10 cellular contexts compared by ENCODE assay signal in the genomic region with DNA sequence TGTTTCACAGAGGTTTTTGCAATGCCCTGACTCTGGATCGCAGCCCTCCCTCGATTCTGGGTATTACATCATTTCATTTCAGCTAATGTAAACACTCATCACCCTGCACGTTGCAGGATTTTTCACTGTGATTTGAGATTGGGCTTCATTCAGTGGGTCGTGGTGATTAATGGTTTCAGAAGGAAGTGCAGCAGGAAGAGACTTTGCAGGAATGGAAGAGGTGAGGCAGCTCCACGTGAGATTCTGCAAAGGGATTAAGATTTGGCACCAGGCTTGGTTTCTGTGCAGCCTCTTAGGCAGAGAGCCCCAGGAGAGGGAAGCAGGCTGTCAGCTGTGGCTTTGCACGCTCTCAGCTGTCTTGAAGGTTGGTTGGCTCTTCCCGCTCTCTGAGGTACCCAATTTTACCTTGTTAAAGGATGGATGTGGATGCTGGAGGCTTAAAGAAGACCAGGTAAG.
DNase-seq lines count a peak whose midpoint lies in the region; ATAC-seq and TF ChIP-seq lines count a peak whose summit lies in the region.
"Had no signal": no experiment of that assay in that cellular context is flagged by ENCODE, and none has a peak within 500 bp of the region (broad histone marks: within the 10 kb centered on the region; RNA-seq: fewer than 3 reads in every experiment).

No MANE protein-coding gene starts in this region.

- no peaks in the 10 kb centered on the region for H3K9me2 ChIP-seq in GM23338 (ENCODE audit: insufficient read depth)

- H3K4me1 Mint-ChIP-seq in GM23338 = peaks cover 12% of the 10 kb centered on the region
- H3K4me1 Mint-ChIP-seq: activated CD4-positive, alpha-beta memory T cell treated with anti-CD3 and anti-CD28 coated beads, Interleukin-2, amount 10 ng/mL, durations not matched to agents 7 days and 5 days had no signal

- H3K4me2 ChIP-seq in GM23338 = no peak overlapping the region

- H3K4me3 ChIP-seq in GM23338 = no peak overlapping the region
- peak overlapping the region in 1 of 2 experiments; percentile 30; a peak in 2 of 4 replicates for H3K4me3 ChIP-seq in Panc1 (ENCODE audit: low read depth in 2 of 2, low read length in 2 of 2)
- H3K4me3 ChIP-seq in fibroblast of mammary gland (ENCODE audit: control insufficient read depth, low read depth, low read length) = no peak overlapping the region
- peak overlapping the region in 3 of 4 donors; percentile 0 to 11 (median 9) for H3K4me3 ChIP-seq in sigmoid colon
- H3K4me3 ChIP-seq in BE2C (ENCODE audit: low read depth, low read length) = no peak overlapping the region

- no peaks in the 10 kb centered on the region for H3K36me3 Mint-ChIP-seq in GM23338 (ENCODE audit: low read depth)

- no peak overlapping the region for H3K4me3 Mint-ChIP-seq in GM23338
- H3K4me3 Mint-ChIP-seq: activated CD4-positive, alpha-beta memory T cell treated with anti-CD3 and anti-CD28 coated beads, Interleukin-2, amount 10 ng/mL, durations not matched to agents 7 days and 5 days had no signal

- no peak for TF ChIP-seq CTCF in GM23338 (conservative IDR thresholded peaks at IDR 0.05; ENCODE audit: low read depth in 2 of 2)
- no peak for TF ChIP-seq CTCF in Panc1 (IDR thresholded peaks at IDR 0.05)
- no peak for TF ChIP-seq CTCF in fibroblast of mammary gland (conservative IDR thresholded peaks at IDR 0.05; ENCODE audit: control insufficient read depth, insufficient read depth, low read depth, low read length)
- no peak for TF ChIP-seq CTCF in sigmoid colon (IDR thresholded peaks at IDR 0.05)
- TF ChIP-seq CTCF in BE2C (IDR thresholded peaks at IDR 0.05; ENCODE audit: low read depth, low read length) = no peak

- in situ Hi-C loops in Panc1 (cut with HindIII; ENCODE audit: low pct_unique_long_range_greater_than_20kb, low sequenced_read_pairs) = no loop called here

- BruUV-seq in Panc1 (replicated peaks; lab: Mats Ljungman, UMichigan) = no TSS peak

- H3F3A ChIP-seq in GM23338 (replicated peaks; ENCODE audit: low read depth) = no peaks in the 10 kb centered on the region

- DNase-seq in GM23338 (ENCODE audit: low spot score) (no peak), Panc1 (ENCODE audit: low read depth, low spot score) (no peak), fibroblast of mammary gland (ENCODE audit: low read depth) (peak; percentile 49), sigmoid colon (no peak), BE2C (no peak), C1 segment of cervical spinal cord (lab: John Stamatoyannopoulos, UW) (no peak)
- DNase-seq: activated CD4-positive, alpha-beta memory T cell treated with anti-CD3 and anti-CD28 coated beads, Interleukin-2, amount 10 ng/mL, durations not matched to agents 7 days and 5 days; NCI-H187 treated with DMSO at 0.1 percent for 48 hours had no signal

- no peak overlapping the region for H3K27ac Mint-ChIP-seq in GM23338
- H3K27ac Mint-ChIP-seq: activated CD4-positive, alpha-beta memory T cell treated with anti-CD3 and anti-CD28 coated beads, Interleukin-2, amount 10 ng/mL, durations not matched to agents 7 days and 5 days had no signal

- peak overlapping the region; percentile 86; the same call in 1 of the 2 replicates for H2AFZ ChIP-seq in GM23338

- peaks cover 5% of the 10 kb centered on the region for H3K27me3 Mint-ChIP-seq in GM23338 (ENCODE audit: insufficient read depth, low read depth, poor library complexity)

- TF ChIP-seq EP300 in sigmoid colon (IDR thresholded peaks at IDR 0.05) = no peak

- H3K36me3 ChIP-seq in GM23338 (ENCODE audit: insufficient read depth) (no peaks in the 10 kb centered on the region), Panc1 (ENCODE audit: control insufficient read depth, insufficient read depth, low read length) (no peaks in the 10 kb centered on the region), sigmoid colon (no peaks in the 10 kb centered on the region), BE2C (no peaks in the 10 kb centered on the region)

- H3K4me1 ChIP-seq in GM23338 (ENCODE audit: insufficient read depth) (peaks cover 8% of the 10 kb centered on the region), Panc1 (ENCODE audit: control insufficient read depth, insufficient read depth, low read length) (peaks cover 69% of the 10 kb centered on the region), sigmoid colon (peaks cover 0 to 46% (median 21%) of the 10 kb centered on the region in 4 donors), BE2C (0 out of 2 replicates have a peak, but pooled peaks cover 2% of the 10 kb centered on the region)

- POLR2A ChIA-PET in Panc1 (lab: Charles Lee) = no interaction called here

- H3K27ac ChIP-seq in GM23338 (ENCODE audit: low read depth) (no peak overlapping the region), Panc1 (ENCODE audit: low read length) (peak overlapping the region; percentile 55; the same call in 1 of the 2 replicates), sigmoid colon (peak overlapping the region in 1 of 4 donors; percentile 50)

- TF ChIP-seq POLR2A in sigmoid colon (IDR thresholded peaks at IDR 0.05) = no peak

- CTCF ChIA-PET in Panc1 (lab: Charles Lee) = no interaction called here

- H4K20me1 ChIP-seq in GM23338 (replicated peaks; ENCODE audit: insufficient read depth) = no peaks in the 10 kb centered on the region

- WGBS in sigmoid colon, 2 donors = 38 to 61% methylated on average over 7 of the region's 7 CpGs

- no peaks in the 10 kb centered on the region for H3K9me3 ChIP-seq in Panc1 (ENCODE audit: control insufficient read depth, insufficient read depth, low read depth, low read length)
- no peaks in the 10 kb centered on the region for H3K9me3 ChIP-seq in sigmoid colon
- no peaks in the 10 kb centered on the region for H3K9me3 ChIP-seq in BE2C

- H3K79me2 ChIP-seq in GM23338 (replicated peaks; ENCODE audit: insufficient read depth) = no peaks in the 10 kb centered on the region

- H3K9me3 Mint-ChIP-seq in GM23338 = no peaks in the 10 kb centered on the region
- H3K9me3 Mint-ChIP-seq: activated CD4-positive, alpha-beta memory T cell treated with anti-CD3 and anti-CD28 coated beads, Interleukin-2, amount 10 ng/mL, durations not matched to agents 7 days and 5 days had no signal

- no peak; the same call in 2 of the 3 replicates for ATAC-seq in GM23338
- 0 out of 2 replicates have a peak, but pooled peaks have one; percentile 45 for ATAC-seq in Panc1
- ATAC-seq in GM21526 (IDR thresholded peaks at IDR 0.05; ENCODE audit: low FRiP score, unreplicated experiment) = no peak
- ATAC-seq in GM18858 (IDR thresholded peaks at IDR 0.05; ENCODE audit: unreplicated experiment) = no peak

- intact Hi-C loops in Panc1 (cut with micrococcal nuclease; ENCODE audit: unreplicated experiment) = no loop called here
- intact Hi-C loops in sigmoid colon (cut with DNase I) = no loop called here

- no peaks in the 10 kb centered on the region for H3K27me3 ChIP-seq in GM23338 (ENCODE audit: insufficient read depth)
- H3K27me3 ChIP-seq in Panc1 (ENCODE audit: control insufficient read depth, insufficient read depth, low read length) = no peaks in the 10 kb centered on the region
- H3K27me3 ChIP-seq in sigmoid colon = no peaks in the 10 kb centered on the region
- H3K27me3 ChIP-seq in BE2C = no peaks in the 10 kb centered on the region

TF ChIP-seq in GM23338, 12 proteins besides CTCF, POLR2A, EP300 and RAD21 (continues in another document):
- TF ChIP-seq CREB1 (CRISPR knock-in tag; IDR thresholded peaks at IDR 0.05; ENCODE audit: low read depth) (no peak), JUNB (IDR thresholded peaks at IDR 0.05; ENCODE audit: unreplicated experiment) (no peak), EZH2phosphoT487 (IDR thresholded peaks at IDR 0.05; ENCODE audit: unreplicated experiment) (no peak), POLR2AphosphoS5 (IDR thresholded peaks at IDR 0.05; ENCODE audit: low read depth) (no peak), STAT1 (IDR thresholded peaks at IDR 0.05; ENCODE audit: unreplicated experiment) (no peak), EZH2 (IDR thresholded peaks at IDR 0.05; ENCODE audit: low read depth, unreplicated experiment) (no peak)
- TF ChIP-seq, protein P1, sequence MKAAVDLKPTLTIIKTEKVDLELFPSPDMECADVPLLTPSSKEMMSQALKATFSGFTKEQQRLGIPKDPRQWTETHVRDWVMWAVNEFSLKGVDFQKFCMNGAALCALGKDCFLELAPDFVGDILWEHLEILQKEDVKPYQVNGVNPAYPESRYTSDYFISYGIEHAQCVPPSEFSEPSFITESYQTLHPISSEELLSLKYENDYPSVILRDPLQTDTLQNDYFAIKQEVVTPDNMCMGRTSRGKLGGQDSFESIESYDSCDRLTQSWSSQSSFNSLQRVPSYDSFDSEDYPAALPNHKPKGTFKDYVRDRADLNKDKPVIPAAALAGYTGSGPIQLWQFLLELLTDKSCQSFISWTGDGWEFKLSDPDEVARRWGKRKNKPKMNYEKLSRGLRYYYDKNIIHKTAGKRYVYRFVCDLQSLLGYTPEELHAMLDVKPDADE (IDR thresholded peaks at IDR 0.05) = no peak

Comparison
In these comparisons a context has a peak if more than half of its experiments do, and no peak if none do; other contexts are left out.
1. H3K4me3 ChIP-seq: peak in sigmoid colon (3 of 4); none in GM23338 (single experiment), fibroblast of mammary gland (single experiment) and BE2C (single experiment).